ENCODE assay signal across 18 cellular contexts in the genomic region with DNA sequence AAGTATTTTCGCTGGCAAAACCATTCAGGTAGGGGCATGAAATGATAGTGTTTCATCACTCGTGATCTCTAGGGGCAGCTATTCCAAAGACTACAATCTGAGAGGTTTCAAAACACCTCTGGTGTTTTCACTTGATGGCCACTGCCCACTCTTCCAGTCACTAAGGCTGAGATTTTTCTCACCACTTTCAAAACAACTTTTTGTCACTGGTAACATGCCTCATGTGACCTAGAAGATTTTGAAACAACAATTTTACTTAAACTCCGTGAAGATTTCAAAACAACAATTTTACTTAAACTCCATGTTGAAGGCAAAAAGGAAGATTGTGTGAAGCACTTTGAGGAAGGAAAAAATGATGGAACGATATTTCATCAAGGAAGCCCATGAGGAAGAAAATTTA. TPM values are rescaled to one million over a fixed set of nuclear protein-coding genes. Genes with fewer than 3 reads are reported as not detected.
DNase-seq lines count a peak whose midpoint lies in the region; ATAC-seq and TF ChIP-seq lines count a peak whose summit lies in the region.
"Had no signal": no experiment of that assay in that cellular context is flagged by ENCODE, and none has a peak within 500 bp of the region (broad histone marks: within the 10 kb centered on the region; RNA-seq: fewer than 3 reads in every experiment).

No MANE protein-coding gene starts in this region.

- no peaks in the 10 kb centered on the region for H3K27me3 ChIP-seq in CD4-positive, alpha-beta memory T cell (ENCODE audit: insufficient read depth, low read length)
- H3K27me3 ChIP-seq: adrenal gland had no signal

- H3K27ac ChIP-seq in CD4-positive, alpha-beta memory T cell (ENCODE audit: low read depth, low read length) = no peak overlapping the region

- intact Hi-C loops in activated CD4-positive, alpha-beta T cell treated with anti-CD3 and anti-CD28 coated beads, Interleukin-2, amount 10 ng/mL, durations not matched to agents 24 days and 14 days (cut with micrococcal nuclease) = loop anchor here (2.0 kb wide), 1 partner anchor 19 kb away; a partner anchor contains a TSS
- intact Hi-C loops in CD4-positive, alpha-beta memory T cell (cut with micrococcal nuclease) = no loop called here

- H3K27me3 Mint-ChIP-seq in activated CD4-positive, alpha-beta T cell treated with anti-CD3 and anti-CD28 coated beads, Interleukin-2, amount 10 ng/mL, durations not matched to agents 24 days and 14 days = peaks cover 49% of the 10 kb centered on the region
- peaks cover 47 to 59% of the 10 kb centered on the region in 2 donors for H3K27me3 Mint-ChIP-seq in CD4-positive, alpha-beta memory T cell
- peaks cover 57% of the 10 kb centered on the region for H3K27me3 Mint-ChIP-seq in activated naive CD8-positive, alpha-beta T cell treated with anti-CD3 and anti-CD28 coated beads, Interleukin-2, amount 10 ng/mL, durations not matched to agents 7 days and 5 days
- peaks cover 31% of the 10 kb centered on the region for H3K27me3 Mint-ChIP-seq in nephron (ENCODE audit: low read depth)

- H3K36me3 Mint-ChIP-seq in activated CD4-positive, alpha-beta T cell treated with anti-CD3 and anti-CD28 coated beads, Interleukin-2, amount 10 ng/mL, durations not matched to agents 24 days and 14 days (ENCODE audit: low read depth) = peaks cover 2% of the 10 kb centered on the region
- H3K36me3 Mint-ChIP-seq in CD4-positive, alpha-beta memory T cell = peaks cover 1 to 7% of the 10 kb centered on the region in 2 donors
- H3K36me3 Mint-ChIP-seq in activated naive CD8-positive, alpha-beta T cell treated with anti-CD3 and anti-CD28 coated beads, Interleukin-2, amount 10 ng/mL, durations not matched to agents 7 days and 5 days = no peaks in the 10 kb centered on the region
- no peaks in the 10 kb centered on the region for H3K36me3 Mint-ChIP-seq in nephron (ENCODE audit: low read depth)

- H3K4me3 ChIP-seq in CD4-positive, alpha-beta memory T cell (ENCODE audit: low read length in 2 of 2) = no peak overlapping the region
- H3K4me3 ChIP-seq: adrenal gland, prostate gland had no signal

- H3K4me3 Mint-ChIP-seq in activated CD4-positive, alpha-beta T cell treated with anti-CD3 and anti-CD28 coated beads, Interleukin-2, amount 10 ng/mL, durations not matched to agents 24 days and 14 days = peak overlapping the region; percentile 67
- H3K4me3 Mint-ChIP-seq in CD4-positive, alpha-beta memory T cell = peak overlapping the region in 6 of 8 donors; percentile 2 to 74 (median 48)
- H3K4me3 Mint-ChIP-seq in activated naive CD8-positive, alpha-beta T cell treated with anti-CD3 and anti-CD28 coated beads, Interleukin-2, amount 10 ng/mL, durations not matched to agents 7 days and 5 days = peak overlapping the region; percentile 22
- H3K4me3 Mint-ChIP-seq in nephron = peak overlapping the region; percentile 26 to 77 (median 51)

- no peaks in the 10 kb centered on the region for H3K36me3 ChIP-seq in CD4-positive, alpha-beta memory T cell (ENCODE audit: insufficient read depth, low read length)
- H3K36me3 ChIP-seq: adrenal gland, prostate gland, thoracic aorta had no signal

- POLR2A ChIA-PET in CD4-positive, alpha-beta memory T cell (lab: Charles Lee; ENCODE audit: partially characterized antibody) = no interaction called here
- POLR2A ChIA-PET in activated naive CD8-positive, alpha-beta T cell treated with anti-CD3 and anti-CD28 coated beads, Interleukin-2, amount 10 ng/mL, durations not matched to agents 7 days and 5 days (lab: Charles Lee) = no interaction called here

- H3K9me3 Mint-ChIP-seq in activated CD4-positive, alpha-beta T cell treated with anti-CD3 and anti-CD28 coated beads, Interleukin-2, amount 10 ng/mL, durations not matched to agents 24 days and 14 days = peaks cover 19% of the 10 kb centered on the region
- H3K9me3 Mint-ChIP-seq in CD4-positive, alpha-beta memory T cell = peaks cover 4 to 12% (median 5%) of the 10 kb centered on the region in 8 donors
- H3K9me3 Mint-ChIP-seq in activated naive CD8-positive, alpha-beta T cell treated with anti-CD3 and anti-CD28 coated beads, Interleukin-2, amount 10 ng/mL, durations not matched to agents 7 days and 5 days = peaks cover 5% of the 10 kb centered on the region
- H3K9me3 Mint-ChIP-seq in nephron = peaks cover 7% of the 10 kb centered on the region

- ATAC-seq in activated naive CD8-positive, alpha-beta T cell treated with anti-CD3 and anti-CD28 coated beads, Interleukin-2, amount 10 ng/mL, durations not matched to agents 7 days and 5 days (ENCODE audit: low read depth) = no peak
- ATAC-seq in GM19397 (IDR thresholded peaks at IDR 0.05; ENCODE audit: unreplicated experiment) (no peak), GM21381 (IDR thresholded peaks at IDR 0.05; ENCODE audit: unreplicated experiment) (no peak)

- TF ChIP-seq CTCF in nephron (IDR thresholded peaks at IDR 0.05; ENCODE audit: unreplicated experiment in 3 of 3) = no peak

- peaks cover 11% of the 10 kb centered on the region for H3K4me1 Mint-ChIP-seq in activated CD4-positive, alpha-beta T cell treated with anti-CD3 and anti-CD28 coated beads, Interleukin-2, amount 10 ng/mL, durations not matched to agents 24 days and 14 days
- H3K4me1 Mint-ChIP-seq in CD4-positive, alpha-beta memory T cell = peaks cover 4 to 11% (median 9%) of the 10 kb centered on the region in 4 donors
- peaks cover 4% of the 10 kb centered on the region for H3K4me1 Mint-ChIP-seq in activated naive CD8-positive, alpha-beta T cell treated with anti-CD3 and anti-CD28 coated beads, Interleukin-2, amount 10 ng/mL, durations not matched to agents 7 days and 5 days
- no peaks in the 10 kb centered on the region for H3K4me1 Mint-ChIP-seq in nephron

- H3K9me3 ChIP-seq in CD4-positive, alpha-beta memory T cell (ENCODE audit: control insufficient read depth in 1 of 2, low read length in 2 of 2) = no peaks in the 10 kb centered on the region
- H3K9me3 ChIP-seq: adrenal gland, prostate gland, thoracic aorta had no signal

- DNase-seq in activated CD4-positive, alpha-beta T cell treated with anti-CD3 and anti-CD28 coated beads, Interleukin-2, amount 10 ng/mL, durations not matched to agents 24 days and 14 days = no peak
- DNase-seq in activated CD4-positive, alpha-beta T cell treated with anti-CD3 and anti-CD28 coated beads for 4 hours = no peak
- no peak for DNase-seq in CD4-positive, alpha-beta memory T cell
- DNase-seq in activated naive CD8-positive, alpha-beta T cell treated with anti-CD3 and anti-CD28 coated beads, Interleukin-2, amount 10 ng/mL, durations not matched to agents 7 days and 5 days = no peak
- DNase-seq in middle frontal gyrus (ENCODE audit: extremely low spot score, low spot score) = no peak
- DNase-seq: activated CD4-positive, CD25-positive, alpha-beta regulatory T cell treated with anti-CD3 and anti-CD28 coated beads, Interleukin-2, amount 50 U/mL, for 72 hours; adrenal gland; DMS79 treated with DMSO at 0.1 percent for 48 hours; erythroblast; NCI-H526 treated with DMSO at 0.1 percent for 48 hours; SIG-M5; stimulated activated CD8-positive, alpha-beta memory T cell treated with anti-CD3 and anti-CD28 coated beads, Interleukin-4, amount 100 ng/mL, for 48 hours; T-helper 9 cell had no signal

- H3K4me1 ChIP-seq in CD4-positive, alpha-beta memory T cell (ENCODE audit: insufficient read depth, low read length) = peaks cover 4% of the 10 kb centered on the region
- H3K4me1 ChIP-seq: prostate gland had no signal

- no peak overlapping the region for H3K27ac Mint-ChIP-seq in activated CD4-positive, alpha-beta T cell treated with anti-CD3 and anti-CD28 coated beads, Interleukin-2, amount 10 ng/mL, durations not matched to agents 24 days and 14 days
- H3K27ac Mint-ChIP-seq in CD4-positive, alpha-beta memory T cell = no peak overlapping the region
- no peak overlapping the region for H3K27ac Mint-ChIP-seq in activated naive CD8-positive, alpha-beta T cell treated with anti-CD3 and anti-CD28 coated beads, Interleukin-2, amount 10 ng/mL, durations not matched to agents 7 days and 5 days
- H3K27ac Mint-ChIP-seq in nephron = no peak overlapping the region

- CTCF ChIA-PET in CD4-positive, alpha-beta memory T cell (lab: Charles Lee; ENCODE audit: partially characterized antibody) = no interaction called here

RNA-seq across cellular contexts. Expression of a gene that starts 1.2 kb away (rescaled TPM):
- 1.3 and 1.8 TPM in 2 replicates for total RNA-seq in activated CD4-positive, alpha-beta T cell treated with anti-CD3 and anti-CD28 coated beads, Interleukin-2, amount 10 ng/mL, durations not matched to agents 24 days and 14 days
- total RNA-seq in CD4-positive, alpha-beta memory T cell = under 1 TPM; 0.44 to 0.47 TPM
- under 1 TPM in 1 of 2 donors, not detected in 1; 0.14 TPM for polyA plus RNA-seq in CD4-positive, alpha-beta memory T cell
- total RNA-seq in activated naive CD8-positive, alpha-beta T cell treated with anti-CD3 and anti-CD28 coated beads, Interleukin-2, amount 10 ng/mL, durations not matched to agents 7 days and 5 days = under 1 TPM; 0.43 to 0.53 TPM

RNA-seq across cellular contexts. Expression of a gene that starts 18.0 kb away (rescaled TPM):
- 58.0 and 60.9 TPM in 2 replicates for total RNA-seq in activated CD4-positive, alpha-beta T cell treated with anti-CD3 and anti-CD28 coated beads, Interleukin-2, amount 10 ng/mL, durations not matched to agents 24 days and 14 days
- 100 to 1,000 TPM in 1 of 2 experiments, 10 to 100 TPM in 1; 98.5 to 108 TPM for total RNA-seq in CD4-positive, alpha-beta memory T cell
- polyA plus RNA-seq in CD4-positive, alpha-beta memory T cell = 100 to 1,000 TPM; 284 to 486 TPM
- 10 to 100 TPM; 72.1 to 77.1 TPM for total RNA-seq in activated naive CD8-positive, alpha-beta T cell treated with anti-CD3 and anti-CD28 coated beads, Interleukin-2, amount 10 ng/mL, durations not matched to agents 7 days and 5 days

RNA-seq across cellular contexts. Expression of a gene that starts 57.3 kb away (rescaled TPM):
- total RNA-seq in activated CD4-positive, alpha-beta T cell treated with anti-CD3 and anti-CD28 coated beads, Interleukin-2, amount 10 ng/mL, durations not matched to agents 24 days and 14 days = 33.5 and 35.2 TPM in 2 replicates
- total RNA-seq in CD4-positive, alpha-beta memory T cell = 10 to 100 TPM; 25.8 to 26.4 TPM
- polyA plus RNA-seq in CD4-positive, alpha-beta memory T cell = 10 to 100 TPM; 33.9 to 35.9 TPM
- 10 to 100 TPM; 35.1 to 36.0 TPM for total RNA-seq in activated naive CD8-positive, alpha-beta T cell treated with anti-CD3 and anti-CD28 coated beads, Interleukin-2, amount 10 ng/mL, durations not matched to agents 7 days and 5 days
